In genomic region chr5:141923443-141924313, GRCh38 we compare ENCODE assay signal across 1 cellular context.
TF ChIP-seq lines count a peak whose summit lies in the region.

Gene DELE1, plus strand, starts transcription at chr5:141923871. Its CDS starts 71 bp downstream, at chr5:141923942.

TF ChIP-seq in HepG2, 621 proteins besides CTCF, POLR2A, EP300 and RAD21 (continued from another document and continues in another):
- no peak for TF ChIP-seq REST (IDR thresholded peaks at IDR 0.05; ENCODE audit: borderline replicate concordance in 1 of 2, low read depth in 1 of 2, low read length in 2 of 2)
- no peak for TF ChIP-seq KLF9 (CRISPR knock-in tag; IDR thresholded peaks at IDR 0.05; ENCODE audit: low read depth)
- no peak for TF ChIP-seq PLRG1 (conservative IDR thresholded peaks at IDR 0.05)
- peak; percentile 76 for TF ChIP-seq PITX1 (CRISPR knock-in tag; IDR thresholded peaks at IDR 0.05)
- peak; percentile 97 for TF ChIP-seq ZFY (CRISPR knock-in tag; IDR thresholded peaks at IDR 0.05)
- 0 out of 2 replicates have a peak, but pooled peaks have one; percentile 51 for TF ChIP-seq MXD4 (CRISPR knock-in tag; IDR thresholded peaks at IDR 0.05)
- TF ChIP-seq REPIN1 (CRISPR knock-in tag; IDR thresholded peaks at IDR 0.05; ENCODE audit: borderline replicate concordance, low read depth), result no peak
- TF ChIP-seq ZNF143 (CRISPR knock-in tag; IDR thresholded peaks at IDR 0.05), result no peak
- TF ChIP-seq SNAI1 (CRISPR knock-in tag; IDR thresholded peaks at IDR 0.05; ENCODE audit: borderline replicate concordance), result peak; percentile 95
- TF ChIP-seq ZNF350 (CRISPR knock-in tag; IDR thresholded peaks at IDR 0.05; ENCODE audit: borderline replicate concordance, low read depth), result peak; percentile 96
- peak; percentile 70 for TF ChIP-seq ZNF776 (CRISPR knock-in tag; IDR thresholded peaks at IDR 0.05)
- TF ChIP-seq ZNF772 (CRISPR knock-in tag; IDR thresholded peaks at IDR 0.05), result no peak; the same call in 1 of the 2 replicates
- no peak for TF ChIP-seq ZNF766 (CRISPR knock-in tag; IDR thresholded peaks at IDR 0.05; ENCODE audit: borderline replicate concordance)
- no peak for TF ChIP-seq ZNF326 (CRISPR knock-in tag; IDR thresholded peaks at IDR 0.05; ENCODE audit: borderline replicate concordance)
- TF ChIP-seq ZNF512 (CRISPR knock-in tag; IDR thresholded peaks at IDR 0.05), result no peak
- TF ChIP-seq XBP1 (CRISPR knock-in tag; IDR thresholded peaks at IDR 0.05), result no peak
- TF ChIP-seq ZNF431 (CRISPR knock-in tag; IDR thresholded peaks at IDR 0.05; ENCODE audit: borderline replicate concordance, low read depth), result no peak; the same call in 1 of the 2 replicates
- TF ChIP-seq NFAT5 (CRISPR knock-in tag; IDR thresholded peaks at IDR 0.05), result no peak
- 0 out of 2 replicates have a peak, but pooled peaks have one; percentile 50 for TF ChIP-seq ZNF670 (CRISPR knock-in tag; IDR thresholded peaks at IDR 0.05; ENCODE audit: borderline replicate concordance)
- peak; percentile 64; the same call in 1 of the 2 replicates for TF ChIP-seq ZMYM2 (CRISPR knock-in tag; IDR thresholded peaks at IDR 0.05)
- TF ChIP-seq PHF8 (CRISPR knock-in tag; IDR thresholded peaks at IDR 0.05), result peak; percentile 99
- TF ChIP-seq ZNF652 (CRISPR knock-in tag; IDR thresholded peaks at IDR 0.05; ENCODE audit: borderline replicate concordance, low read depth), result no peak
- TF ChIP-seq KDM4B (CRISPR knock-in tag; IDR thresholded peaks at IDR 0.05), result peak; percentile 67
- TF ChIP-seq MAX (IDR thresholded peaks at IDR 0.05), result peak; percentile 88
- TF ChIP-seq CEBPB (IDR thresholded peaks at IDR 0.05; ENCODE audit: borderline replicate concordance, low read depth, low read length), result no peak
- TF ChIP-seq ZNF75D (CRISPR knock-in tag; IDR thresholded peaks at IDR 0.05; ENCODE audit: borderline replicate concordance), result no peak
- peak; percentile 72 for TF ChIP-seq ZSCAN21 (CRISPR knock-in tag; IDR thresholded peaks at IDR 0.05; ENCODE audit: borderline replicate concordance)
- TF ChIP-seq ZNF646 (CRISPR knock-in tag; IDR thresholded peaks at IDR 0.05), result no peak
- peak; percentile 79; the same call in 1 of the 2 replicates for TF ChIP-seq ARID4A (CRISPR knock-in tag; IDR thresholded peaks at IDR 0.05; ENCODE audit: borderline replicate concordance)
- TF ChIP-seq ZMYM4 (CRISPR knock-in tag; IDR thresholded peaks at IDR 0.05), result peak; percentile 79
- TF ChIP-seq CBX5 (CRISPR knock-in tag; IDR thresholded peaks at IDR 0.05; ENCODE audit: borderline replicate concordance), result peak; percentile 61; the same call in 1 of the 2 replicates
- TF ChIP-seq ZBTB33 (CRISPR knock-in tag; IDR thresholded peaks at IDR 0.05), result no peak
- TF ChIP-seq FOXK2 (IDR thresholded peaks at IDR 0.05), result no peak
- TF ChIP-seq TEAD3 (CRISPR knock-in tag; optimal IDR thresholded peaks at IDR 0.05; ENCODE audit: borderline replicate concordance), result no peak
